In genomic region chr7:91953618-91954017, GRCh38 we compare ENCODE assay signal across 12 cellular contexts. TPM values are rescaled to one million over a fixed set of nuclear protein-coding genes. Genes with fewer than 3 reads are reported as not detected.
A peak's percentile ranks its signal among the peaks of the same experiment; 100 is the strongest.
DNase-seq lines count a peak whose midpoint lies in the region; ATAC-seq, FAIRE-seq and TF ChIP-seq lines count a peak whose summit lies in the region.
"Had no signal": no experiment of that assay in that cellular context is flagged by ENCODE, and none has a peak within 500 bp of the region (broad histone marks: within the 10 kb centered on the region; RNA-seq: fewer than 3 reads in every experiment).

No MANE protein-coding gene starts in this region.

- TF ChIP-seq CTCF in BJ (IDR thresholded peaks at IDR 0.05; ENCODE audit: insufficient read depth, low read depth, low read length) (0 out of 2 replicates have a peak, but pooled peaks have one; percentile 16), foreskin fibroblast (IDR thresholded peaks at IDR 0.05; ENCODE audit: low read depth, low read length) (peak; percentile 25), GM20000 (IDR thresholded peaks at IDR 0.05; ENCODE audit: extremely low read depth, missing control alignments) (no peak)

- H3K36me3 ChIP-seq in BJ (ENCODE audit: control insufficient read depth, insufficient read depth, low read length), result no peaks in the 10 kb centered on the region
- H3K36me3 ChIP-seq: left lung had no signal

- DNase-seq in BJ (ENCODE audit: low read depth) (no peak), GM18507 (ENCODE audit: extremely low spot score, insufficient read length, low read depth) (no peak), RPMI7951 (ENCODE audit: low read depth) (peak; percentile 17), foreskin fibroblast (peak in 1 of 2 donors; percentile 29), GM20000 (ENCODE audit: low spot score) (no peak), frontal cortex (ENCODE audit: low spot score in 2 of 2) (no peak)
- DNase-seq: effector memory CD8-positive, alpha-beta T cell; left lung; NCI-H1694 treated with DMSO at 0.1 percent for 48 hours; T-cell had no signal

- FAIRE-seq in GM18507 (lab: Jason Lieb, UNC) (peak; percentile 52), frontal cortex (lab: Jason Lieb, UNC) (no peak)

- no peaks in the 10 kb centered on the region for H3K27me3 ChIP-seq in BJ (ENCODE audit: control insufficient read depth, insufficient read depth, low read length)
- H3K27me3 ChIP-seq: left lung had no signal

- no peak overlapping the region for H3K4me3 ChIP-seq in BJ (ENCODE audit: low read depth, low read length)
- H3K4me3 ChIP-seq in foreskin fibroblast (ENCODE audit: low read depth in 1 of 2, low read length in 2 of 2), result no peak overlapping the region
- H3K4me3 ChIP-seq: left lung had no signal

- ATAC-seq in GM21381 (IDR thresholded peaks at IDR 0.05; ENCODE audit: unreplicated experiment), result no peak
- no peak for ATAC-seq in GM18520 (IDR thresholded peaks at IDR 0.05; ENCODE audit: unreplicated experiment)
- ATAC-seq: effector memory CD8-positive, alpha-beta T cell; left lung; T-cell had no signal

- CTCF ChIA-PET in BJ (lab: Yijun Ruan, JAX), result interaction anchor here (0.8 to 2.2 kb wide), 4 partner anchors 8 to 34 kb away, joined by 3 to 6 read pairs (median 4); no protein-coding TSS in a partner anchor

- POLR2A ChIA-PET in BJ (lab: Charles Lee), result no interaction called here

RNA-seq across cellular contexts. Expression of gene AKAP9, which starts 13.0 kb away (rescaled TPM):
- polyA plus RNA-seq in BJ (2011; rRNA removed), result 7.4 and 13.6 TPM in 2 replicates
- 10.8 and 15.5 TPM in 2 replicates for polyA minus RNA-seq in BJ (2011; rRNA and poly(A)+ RNA removed)
- total RNA-seq in RPMI7951 (2014; rRNA removed; shearing (Covaris generic)), result 17.6 and 22.3 TPM in 2 replicates
- total RNA-seq in frontal cortex, result 187 TPM
